10 cellular contexts compared by ENCODE assay signal in the genomic region with DNA sequence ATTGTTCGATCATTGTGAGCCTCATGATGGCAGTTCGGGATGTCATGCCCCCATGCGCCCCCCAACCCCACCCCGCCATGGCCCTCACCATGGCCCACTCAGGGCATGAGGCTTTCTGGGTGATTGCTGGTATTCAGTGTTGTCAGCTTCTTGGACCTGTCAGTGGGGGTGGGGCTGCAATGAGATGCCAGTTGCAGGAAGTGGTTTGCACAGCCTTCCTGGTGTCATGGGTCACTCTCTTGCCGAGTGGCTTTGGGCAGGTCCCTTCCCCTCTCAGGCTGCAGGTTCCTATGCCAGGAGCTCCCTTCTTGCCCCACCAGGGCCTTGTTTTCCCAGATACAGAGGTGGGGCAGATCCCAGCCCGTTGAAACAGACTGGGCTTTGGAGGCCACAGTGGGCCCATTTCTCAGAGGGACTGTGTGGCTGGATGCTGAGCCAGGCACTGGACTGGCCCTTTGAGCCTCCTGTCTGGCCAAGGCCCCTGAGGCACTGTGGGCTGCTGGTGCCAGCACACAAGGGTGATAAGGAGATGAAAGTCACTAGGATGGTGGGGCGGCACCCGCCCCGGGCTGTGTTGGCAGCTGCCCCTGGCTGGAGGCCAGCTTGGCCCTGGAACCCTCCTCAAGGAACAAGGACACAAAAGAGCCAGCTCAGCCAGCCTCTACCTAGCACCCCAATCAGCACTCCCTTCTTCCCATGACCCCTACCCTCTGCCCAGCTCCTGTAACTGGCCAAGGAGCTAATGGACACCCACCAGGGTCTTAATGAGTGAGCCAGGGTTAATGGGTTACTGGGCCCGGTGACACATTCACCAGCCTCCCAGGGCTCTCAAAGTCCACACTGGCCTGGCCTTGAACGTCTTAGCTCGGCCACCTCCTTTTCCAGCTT. TPM values are rescaled to one million over a fixed set of nuclear protein-coding genes. Genes with fewer than 3 reads are reported as not detected.
DNase-seq lines count a peak whose midpoint lies in the region; ATAC-seq and TF ChIP-seq lines count a peak whose summit lies in the region.
"Had no signal": no experiment of that assay in that cellular context is flagged by ENCODE, and none has a peak within 500 bp of the region (broad histone marks: within the 10 kb centered on the region; RNA-seq: fewer than 3 reads in every experiment).

No MANE protein-coding gene starts in this region.

- H3K4me1 ChIP-seq in adrenal gland (replicated peaks in 1 of 2) = peaks cover 0 to 6% of the 10 kb centered on the region in 2 donors

- H3K4me3 ChIP-seq in LNCaP clone FGC (ENCODE audit: low read depth, low read length) = no peak overlapping the region
- no peak overlapping the region for H3K4me3 ChIP-seq in adrenal gland

- H3K27ac Mint-ChIP-seq in natural killer cell = peak overlapping the region; percentile 46 to 47
- H3K27ac Mint-ChIP-seq in effector memory CD8-positive, alpha-beta T cell = peak overlapping the region in 1 of 2 donors; percentile 68

- H3K9me3 ChIP-seq in adrenal gland (replicated peaks in 1 of 3) = no peaks in the 10 kb centered on the region

- intact Hi-C loops in adrenal gland (cut with DNase I) = no loop called here
- intact Hi-C loops in natural killer cell (cut with micrococcal nuclease) = loop anchor here (5.0 kb wide), 1 partner anchor 924 kb away; no protein-coding TSS in a partner anchor

- H3K4me1 Mint-ChIP-seq in natural killer cell = peaks cover 16 to 35% of the 10 kb centered on the region in 2 donors
- peaks cover 24 to 26% of the 10 kb centered on the region in 2 donors for H3K4me1 Mint-ChIP-seq in effector memory CD8-positive, alpha-beta T cell (ENCODE audit: low read depth in 2 of 2)

- H3K9me3 Mint-ChIP-seq in natural killer cell = no peaks in the 10 kb centered on the region
- H3K9me3 Mint-ChIP-seq in effector memory CD8-positive, alpha-beta T cell = no peaks in the 10 kb centered on the region

- no peaks in the 10 kb centered on the region for H3K36me3 Mint-ChIP-seq in natural killer cell
- H3K36me3 Mint-ChIP-seq in effector memory CD8-positive, alpha-beta T cell (ENCODE audit: insufficient read depth) = peaks cover 3% of the 10 kb centered on the region

- no peaks in the 10 kb centered on the region for H3K27me3 Mint-ChIP-seq in natural killer cell (ENCODE audit: low read depth in 2 of 2)
- no peaks in the 10 kb centered on the region for H3K27me3 Mint-ChIP-seq in effector memory CD8-positive, alpha-beta T cell

- no peak overlapping the region for H3K27ac ChIP-seq in adrenal gland

- no peak for TF ChIP-seq CTCF in LNCaP clone FGC (IDR thresholded peaks at IDR 0.05; ENCODE audit: control insufficient read depth, extremely low read depth, insufficient read depth)
- TF ChIP-seq CTCF in adrenal gland (IDR thresholded peaks at IDR 0.05) = no peak
- TF ChIP-seq CTCF in natural killer cell (IDR thresholded peaks at IDR 0.05) = no peak

- peak; percentile 41 to 58 (median 42) for ATAC-seq in natural killer cell
- no peak for ATAC-seq in GM21737 (IDR thresholded peaks at IDR 0.05; ENCODE audit: unreplicated experiment)
- no peak for ATAC-seq in HG02981 (IDR thresholded peaks at IDR 0.05; ENCODE audit: unreplicated experiment)
- ATAC-seq in effector memory CD8-positive, alpha-beta T cell (replicated peaks) = no peak

- no peak overlapping the region for H3K4me3 Mint-ChIP-seq in natural killer cell
- H3K4me3 Mint-ChIP-seq in effector memory CD8-positive, alpha-beta T cell = no peak overlapping the region

- DNase-seq in DMS153 treated with DMSO at 0.1 percent for 48 hours (lab: John Stamatoyannopoulos, UW; ENCODE audit: unreplicated experiment) (peak; percentile 11), LNCaP clone FGC (ENCODE audit: low read depth) (peak; percentile 51), adrenal gland (peak in 6 of 7 donors; percentile 74 to 81 (median 80)), natural killer cell (no peak), mesenteric fat pad (ENCODE audit: low spot score) (no peak)
- DNase-seq in effector memory CD8-positive, alpha-beta T cell = no peak
- DNase-seq: dermis blood vessel endothelial cell, NCI-H1436 treated with DMSO at 0.1 percent for 48 hours had no signal

- H3K36me3 ChIP-seq in adrenal gland (replicated peaks in 1 of 2) = no peaks in the 10 kb centered on the region

- 54 to 70% (median 61%) methylated on average over 8 to 12 of the region's 12 CpGs for WGBS in adrenal gland, 4 donors

- no peak for TF ChIP-seq POLR2A in adrenal gland (IDR thresholded peaks at IDR 0.05)

- no peaks in the 10 kb centered on the region for H3K27me3 ChIP-seq in adrenal gland

RNA-seq across cellular contexts. Expression of a gene that starts 1.5 kb away (rescaled TPM):
- total RNA-seq in adrenal gland (10 to 100 TPM in 1 of 8 donors, 1 to 10 TPM in 7; 1.9 to 59.8 (median 4.0) TPM), natural killer cell (10 to 100 TPM in 1 of 3 donors, 1 to 10 TPM in 2; 4.0 to 11.9 (median 7.0) TPM), mesenteric fat pad (4.0 TPM)
- polyA plus RNA-seq in adrenal gland = 10 to 100 TPM in 1 of 3 donors, 1 to 10 TPM in 1, under 1 TPM in 1; 0.97 to 13.3 (median 9.8) TPM

RNA-seq across cellular contexts. Expression of a gene that starts 8.6 kb away (rescaled TPM):
- 10 to 100 TPM in 1 of 8 donors, 1 to 10 TPM in 7; 2.2 to 10.8 (median 4.7) TPM for total RNA-seq in adrenal gland
- polyA plus RNA-seq in adrenal gland = 10 to 100 TPM in 2 of 3 donors, 1 to 10 TPM in 1; 1.5 to 48.3 (median 20.4) TPM
- 1 to 10 TPM; 1.7 to 4.8 (median 2.3) TPM for total RNA-seq in natural killer cell
- total RNA-seq in mesenteric fat pad = 6.0 TPM

RNA-seq across cellular contexts. Expression of a gene that starts 45.7 kb away (rescaled TPM):
- 100 to 1,000 TPM in 2 of 8 donors, 10 to 100 TPM in 6; 66.4 to 162 (median 78.2) TPM for total RNA-seq in adrenal gland
- 100 to 1,000 TPM in 2 of 3 donors, 10 to 100 TPM in 1; 55.7 to 223 (median 126) TPM for polyA plus RNA-seq in adrenal gland
- 10 to 100 TPM; 40.9 to 44.6 (median 44.0) TPM for total RNA-seq in natural killer cell
- 51.5 TPM for total RNA-seq in mesenteric fat pad

RNA-seq across cellular contexts. Expression of a gene that starts 46.5 kb away (rescaled TPM):
- 100 to 1,000 TPM in 6 of 8 donors, 10 to 100 TPM in 2; 91.2 to 162 (median 121) TPM for total RNA-seq in adrenal gland
- 100 to 1,000 TPM in 2 of 3 donors, 10 to 100 TPM in 1; 75.4 to 123 (median 107) TPM for polyA plus RNA-seq in adrenal gland
- 100 to 1,000 TPM in 1 of 3 donors, 10 to 100 TPM in 2; 76.9 to 102 (median 94.9) TPM for total RNA-seq in natural killer cell
- total RNA-seq in mesenteric fat pad = 130 TPM

Comparison
In these comparisons a context has a peak if more than half of its experiments do, and no peak if none do; other contexts are left out.
1. DNase-seq: peak in DMS153 treated with DMSO at 0.1 percent for 48 hours (single experiment), LNCaP clone FGC (single experiment) and adrenal gland (6 of 7); none in natural killer cell (single experiment), effector memory CD8-positive, alpha-beta T cell (0 of 3) and mesenteric fat pad (single experiment).
2. ATAC-seq: peak in natural killer cell (3 of 3); none in GM21737 (single experiment), HG02981 (single experiment) and effector memory CD8-positive, alpha-beta T cell (single experiment).